In genomic region chr22:47107431-47107830, GRCh38 we compare ENCODE assay signal across 16 cellular contexts.
DNase-seq lines count a peak whose midpoint lies in the region; ATAC-seq and TF ChIP-seq lines count a peak whose summit lies in the region.
"Had no signal": no experiment of that assay in that cellular context is flagged by ENCODE, and none has a peak within 500 bp of the region (broad histone marks: within the 10 kb centered on the region; RNA-seq: fewer than 3 reads in every experiment).

No MANE protein-coding gene starts in this region.

- no peak for TF ChIP-seq POLR2A in breast epithelium (IDR thresholded peaks at IDR 0.05)

- H3K36me3 Mint-ChIP-seq in MCF 10A (ENCODE audit: insufficient read depth, unreplicated experiment) = peaks cover 13% of the 10 kb centered on the region
- H3K36me3 Mint-ChIP-seq in type B pancreatic cell = peaks cover 3% of the 10 kb centered on the region
- H3K36me3 Mint-ChIP-seq in T-cell = peaks cover 19% of the 10 kb centered on the region

- H3K4me1 Mint-ChIP-seq in MCF 10A (ENCODE audit: insufficient read depth, unreplicated experiment) (peaks cover 21% of the 10 kb centered on the region), type B pancreatic cell (ENCODE audit: unreplicated experiment) (peaks cover 8% of the 10 kb centered on the region), T-cell (no peaks in the 10 kb centered on the region)
- H3K4me1 Mint-ChIP-seq: activated CD4-positive, alpha-beta T cell treated with anti-CD3 and anti-CD28 coated beads, Interleukin-2, amount 10 ng/mL, durations not matched to agents 7 days and 5 days; activated naive CD8-positive, alpha-beta T cell treated with anti-CD3 and anti-CD28 coated beads, Interleukin-2, amount 10 ng/mL, durations not matched to agents 7 days and 5 days had no signal

- H3K4me3 ChIP-seq in breast epithelium (no peak overlapping the region), fibroblast of pulmonary artery (replicated peaks; ENCODE audit: low read depth, low read length) (no peak overlapping the region)
- H3K4me3 ChIP-seq: ovary had no signal

- POLR2A ChIA-PET in MCF 10A (lab: Yijun Ruan, JAX) = interaction anchor here (0.7 to 1.2 kb wide), 3 partner anchors 22 to 303 kb away, joined by 3 to 4 read pairs (median 3); no protein-coding TSS in a partner anchor
- POLR2A ChIA-PET in T-cell (lab: Charles Lee) = no interaction called here

- H3K27me3 ChIP-seq in breast epithelium = no peaks in the 10 kb centered on the region
- H3K27me3 ChIP-seq: ovary had no signal

- H3K9me3 ChIP-seq in breast epithelium = no peaks in the 10 kb centered on the region
- H3K9me3 ChIP-seq: ovary had no signal

- no TSS peak for BruUV-seq in MCF 10A (replicated peaks; lab: Mats Ljungman, UMichigan)

- TF ChIP-seq CTCF in MCF 10A (IDR thresholded peaks at IDR 0.05; ENCODE audit: unreplicated experiment) (no peak), breast epithelium (IDR thresholded peaks at IDR 0.05) (no peak), fibroblast of pulmonary artery (IDR thresholded peaks at IDR 0.05; ENCODE audit: low read length, missing control alignments) (no peak), type B pancreatic cell (conservative IDR thresholded peaks at IDR 0.05) (no peak)

- peak; percentile 87 for ATAC-seq in SK-N-SH treated with all-trans-retinoic acid at 6 μM for 48 hours
- no peak for ATAC-seq in T-cell (replicated peaks in 1 of 4)
- ATAC-seq in GM19467 (IDR thresholded peaks at IDR 0.05; ENCODE audit: unreplicated experiment) = no peak
- ATAC-seq: left ventricle myocardium superior had no signal

- H3K27ac Mint-ChIP-seq in MCF 10A (ENCODE audit: low read depth, unreplicated experiment) = peak overlapping the region; percentile 65
- peak overlapping the region; percentile 24 for H3K27ac Mint-ChIP-seq in type B pancreatic cell
- H3K27ac Mint-ChIP-seq in T-cell = no peak overlapping the region
- H3K27ac Mint-ChIP-seq: activated CD4-positive, alpha-beta T cell treated with anti-CD3 and anti-CD28 coated beads, Interleukin-2, amount 10 ng/mL, durations not matched to agents 7 days and 5 days; activated naive CD8-positive, alpha-beta T cell treated with anti-CD3 and anti-CD28 coated beads, Interleukin-2, amount 10 ng/mL, durations not matched to agents 7 days and 5 days; CD4-positive, alpha-beta T cell; endodermal cell had no signal

- no peaks in the 10 kb centered on the region for H3K36me3 ChIP-seq in breast epithelium
- H3K36me3 ChIP-seq: ovary had no signal

- H3K9me3 Mint-ChIP-seq in MCF 10A (ENCODE audit: unreplicated experiment) = peaks cover 18% of the 10 kb centered on the region
- H3K9me3 Mint-ChIP-seq in type B pancreatic cell = no peaks in the 10 kb centered on the region
- no peaks in the 10 kb centered on the region for H3K9me3 Mint-ChIP-seq in T-cell
- H3K9me3 Mint-ChIP-seq: activated CD4-positive, alpha-beta T cell treated with anti-CD3 and anti-CD28 coated beads, Interleukin-2, amount 10 ng/mL, durations not matched to agents 7 days and 5 days; activated naive CD8-positive, alpha-beta T cell treated with anti-CD3 and anti-CD28 coated beads, Interleukin-2, amount 10 ng/mL, durations not matched to agents 7 days and 5 days; CD4-positive, alpha-beta T cell had no signal

- CTCF ChIA-PET in MCF 10A (lab: Yijun Ruan, JAX) (interaction anchor here (1.6 kb wide), 1 partner anchor 14 kb away, joined by 3 read pairs; no protein-coding TSS in a partner anchor), T-cell (lab: Charles Lee) (interaction anchor here in 1 of 2 donors (1.0 kb wide), 1 partner anchor 27 kb away, joined by 4 read pairs; no protein-coding TSS in a partner anchor)

- no peak overlapping the region for H3K27ac ChIP-seq in breast epithelium
- H3K27ac ChIP-seq: ovary had no signal

- H3K27me3 Mint-ChIP-seq in MCF 10A (ENCODE audit: insufficient read depth, unreplicated experiment) (no peaks in the 10 kb centered on the region), type B pancreatic cell (no peaks in the 10 kb centered on the region), T-cell (no peaks in the 10 kb centered on the region)
- H3K27me3 Mint-ChIP-seq: activated CD4-positive, alpha-beta T cell treated with anti-CD3 and anti-CD28 coated beads, Interleukin-2, amount 10 ng/mL, durations not matched to agents 7 days and 5 days; activated naive CD8-positive, alpha-beta T cell treated with anti-CD3 and anti-CD28 coated beads, Interleukin-2, amount 10 ng/mL, durations not matched to agents 7 days and 5 days; CD4-positive, alpha-beta T cell had no signal

- peak; percentile 41 for DNase-seq in MCF 10A (ENCODE audit: unreplicated experiment)
- DNase-seq in breast epithelium (ENCODE audit: low spot score in 2 of 2) = no peak
- DNase-seq in fibroblast of pulmonary artery (ENCODE audit: low read depth) = peak; percentile 70
- no peak for DNase-seq in type B pancreatic cell (ENCODE audit: extremely low spot score, unreplicated experiment)
- no peak for DNase-seq in T-cell
- DNase-seq in NCI-H82 (lab: John Stamatoyannopoulos, UW) = no peak
- DNase-seq: activated CD4-positive, alpha-beta T cell treated with anti-CD3 and anti-CD28 coated beads, Interleukin-2, amount 10 ng/mL, durations not matched to agents 7 days and 5 days; activated naive CD8-positive, alpha-beta T cell treated with anti-CD3 and anti-CD28 coated beads, Interleukin-2, amount 10 ng/mL, durations not matched to agents 7 days and 5 days; CD4-positive, alpha-beta T cell; endodermal cell; left ventricle myocardium superior; NCI-H1930; ovary; RPMI8226 had no signal

- no peaks in the 10 kb centered on the region for H3K4me1 ChIP-seq in breast epithelium

- no peak overlapping the region for H3K4me3 Mint-ChIP-seq in MCF 10A (ENCODE audit: unreplicated experiment)
- no peak overlapping the region for H3K4me3 Mint-ChIP-seq in type B pancreatic cell
- H3K4me3 Mint-ChIP-seq in T-cell = no peak overlapping the region
- H3K4me3 Mint-ChIP-seq: activated CD4-positive, alpha-beta T cell treated with anti-CD3 and anti-CD28 coated beads, Interleukin-2, amount 10 ng/mL, durations not matched to agents 7 days and 5 days; activated naive CD8-positive, alpha-beta T cell treated with anti-CD3 and anti-CD28 coated beads, Interleukin-2, amount 10 ng/mL, durations not matched to agents 7 days and 5 days; CD4-positive, alpha-beta T cell; endodermal cell had no signal

- intact Hi-C loops in MCF 10A (cut with micrococcal nuclease) (no loop called here), breast epithelium (cut with DNase I; ENCODE audit: low total_unique reads) (no loop called here)

TF ChIP-seq in SK-N-SH treated with all-trans-retinoic acid at 6 μM for 48 hours, 23 proteins besides CTCF, POLR2A, EP300 and RAD21:
- TF ChIP-seq ESRRG (CRISPR knock-in tag; IDR thresholded peaks at IDR 0.05) = no peak

Comparison
In these comparisons a context has a peak if more than half of its experiments do, and no peak if none do; other contexts are left out.
1. DNase-seq: peak in MCF 10A (single experiment) and fibroblast of pulmonary artery (single experiment); none in breast epithelium (0 of 2), type B pancreatic cell (single experiment), T-cell (0 of 34) and NCI-H82 (single experiment).
2. H3K27ac Mint-ChIP-seq: peak in MCF 10A (single experiment) and type B pancreatic cell (single experiment); none in T-cell (0 of 2).